ENCODE assay signal across 17 cellular contexts in genomic region chr21:37413553-37414291, GRCh38. TPM values are rescaled to one million over a fixed set of nuclear protein-coding genes. Genes with fewer than 3 reads are reported as not detected.
DNase-seq lines count a peak whose midpoint lies in the region; ATAC-seq, FAIRE-seq and TF ChIP-seq lines count a peak whose summit lies in the region.
"Had no signal": no experiment of that assay in that cellular context is flagged by ENCODE, and none has a peak within 500 bp of the region (broad histone marks: within the 10 kb centered on the region; RNA-seq: fewer than 3 reads in every experiment).

No MANE protein-coding gene starts in this region.

- H3F3A ChIP-seq in SK-N-SH (replicated peaks; ENCODE audit: insufficient read depth), result peaks cover 24% of the 10 kb centered on the region

- H3K4me3 Mint-ChIP-seq in astrocyte (ENCODE audit: unreplicated experiment), result no peak overlapping the region
- H3K4me3 Mint-ChIP-seq in osteocyte (ENCODE audit: unreplicated experiment), result no peak overlapping the region
- H3K4me3 Mint-ChIP-seq: nephron progenitor cell had no signal

- CTCF ChIA-PET in SK-N-SH (lab: Yijun Ruan, JAX), result interaction anchor here (0.7 to 1.2 kb wide), 3 partner anchors 16 to 382 kb away, joined by 3 read pairs; no protein-coding TSS in a partner anchor

- H3K27ac ChIP-seq in SK-N-SH (ENCODE audit: low read depth in 2 of 2, low read length in 1 of 2) (peak overlapping the region; percentile 51 to 84), astrocyte (ENCODE audit: low read depth, low read length) (peak overlapping the region; percentile 37), transverse colon (no peak overlapping the region)
- H3K27ac ChIP-seq: esophagus muscularis mucosa had no signal

- H3K36me3 ChIP-seq in SK-N-SH (replicated peaks in 1 of 2; ENCODE audit: control insufficient read depth in 1 of 2, insufficient read depth in 2 of 2, low read length in 1 of 2), result peaks cover 0 to 3% of the 10 kb centered on the region in 2 experiments
- no peaks in the 10 kb centered on the region for H3K36me3 ChIP-seq in astrocyte (ENCODE audit: insufficient read depth, low read length)
- H3K36me3 ChIP-seq in transverse colon, result no peaks in the 10 kb centered on the region
- H3K36me3 ChIP-seq: esophagus muscularis mucosa had no signal

- H3K4me1 ChIP-seq in SK-N-SH (ENCODE audit: control insufficient read depth in 1 of 2, insufficient read depth in 2 of 2, low read depth in 1 of 2, low read length in 1 of 2), result peaks cover 9 to 21% of the 10 kb centered on the region in 2 experiments
- peaks cover 15% of the 10 kb centered on the region for H3K4me1 ChIP-seq in astrocyte (ENCODE audit: insufficient read depth, low read length)
- H3K4me1 ChIP-seq in transverse colon, result peaks cover 10 to 92% (median 39%) of the 10 kb centered on the region in 4 donors

- no peak for FAIRE-seq in astrocyte (lab: Jason Lieb, UNC)

- no peaks in the 10 kb centered on the region for H3K9me2 ChIP-seq in SK-N-SH

- intact Hi-C loops in transverse colon (cut with DNase I; ENCODE audit: low total_unique reads), result no loop called here

- WGBS in SK-N-SH (ENCODE audit: low lambda C conversion rate), result 94% methylated on average over 5 of the region's 5 CpGs
- 80 to 88% methylated on average over 4 to 5 of the region's 5 CpGs for WGBS in transverse colon (ENCODE audit: low coverage in 1 of 2), 2 donors

- no peak overlapping the region for H2AFZ ChIP-seq in SK-N-SH (ENCODE audit: low read depth)
- H2AFZ ChIP-seq in astrocyte (ENCODE audit: low read depth, low read length), result no peak overlapping the region

- TF ChIP-seq POLR2A in NB4 (IDR thresholded peaks at IDR 0.05; ENCODE audit: extremely low read depth, insufficient read length) (no peak), transverse colon (IDR thresholded peaks at IDR 0.05) (no peak)

- H3K4me2 ChIP-seq in SK-N-SH, result peak overlapping the region; percentile 30; the same call in 1 of the 2 replicates
- no peak overlapping the region for H3K4me2 ChIP-seq in astrocyte (ENCODE audit: low read length)

- H3K9me3 ChIP-seq in SK-N-SH, result no peaks in the 10 kb centered on the region
- no peaks in the 10 kb centered on the region for H3K9me3 ChIP-seq in astrocyte (ENCODE audit: insufficient read depth, low read depth, low read length)
- no peaks in the 10 kb centered on the region for H3K9me3 ChIP-seq in transverse colon
- H3K9me3 ChIP-seq: esophagus muscularis mucosa had no signal

- peaks cover 93% of the 10 kb centered on the region for H4K20me1 ChIP-seq in SK-N-SH (ENCODE audit: insufficient read depth)
- peaks cover 76% of the 10 kb centered on the region for H4K20me1 ChIP-seq in astrocyte (ENCODE audit: insufficient read depth, low read length)

- no peak overlapping the region for H3K9ac ChIP-seq in SK-N-SH
- no peak overlapping the region for H3K9ac ChIP-seq in astrocyte (ENCODE audit: low read length)

- no peak for TF ChIP-seq CTCF in SK-N-SH (IDR thresholded peaks at IDR 0.05)
- TF ChIP-seq CTCF in NB4 (IDR thresholded peaks at IDR 0.05; ENCODE audit: low read depth, low read length), result no peak
- no peak for TF ChIP-seq CTCF in astrocyte (IDR thresholded peaks at IDR 0.05; ENCODE audit: insufficient read depth, low read depth, low read length)
- no peak for TF ChIP-seq CTCF in osteocyte (IDR thresholded peaks at IDR 0.05)
- TF ChIP-seq CTCF in transverse colon (IDR thresholded peaks at IDR 0.05), result no peak

- H3K36me3 Mint-ChIP-seq in astrocyte (ENCODE audit: low read depth, unreplicated experiment) (no peaks in the 10 kb centered on the region), osteocyte (ENCODE audit: unreplicated experiment) (peaks cover 3% of the 10 kb centered on the region)

- no peak for TF ChIP-seq RAD21 in SK-N-SH (IDR thresholded peaks at IDR 0.05; ENCODE audit: low read length)

- peaks cover 99% of the 10 kb centered on the region for H3K79me2 ChIP-seq in SK-N-SH (ENCODE audit: insufficient read depth)
- peaks cover 100% of the 10 kb centered on the region for H3K79me2 ChIP-seq in astrocyte (ENCODE audit: insufficient read depth, low read length)

- H3K27me3 Mint-ChIP-seq in astrocyte (ENCODE audit: low read depth, unreplicated experiment) (no peaks in the 10 kb centered on the region), osteocyte (ENCODE audit: unreplicated experiment) (no peaks in the 10 kb centered on the region)

- peaks cover 32% of the 10 kb centered on the region for H3K4me1 Mint-ChIP-seq in astrocyte (ENCODE audit: low read depth, unreplicated experiment)
- peaks cover 56% of the 10 kb centered on the region for H3K4me1 Mint-ChIP-seq in osteocyte (ENCODE audit: unreplicated experiment)

- H3K27ac Mint-ChIP-seq in astrocyte (ENCODE audit: unreplicated experiment) (peak overlapping the region; percentile 62), osteocyte (ENCODE audit: unreplicated experiment) (peak overlapping the region; percentile 68)

- DNase-seq in SK-N-SH (no peak), NB4 (ENCODE audit: low read depth) (peak; percentile 54), astrocyte (ENCODE audit: low read depth) (no peak), osteocyte (ENCODE audit: extremely low spot score, unreplicated experiment) (no peak), hippocampal formation (lab: John Stamatoyannopoulos, UW) (no peak), transverse colon (no peak)
- no peak for DNase-seq in stimulated activated CD4-positive, alpha-beta T cell treated with anti-CD3 and anti-CD28 coated beads, Interleukin-15, amount 100 ng/mL, for 24 hours
- DNase-seq: 8988T, anterior cingulate cortex, hypothalamus, NCI-H2107, NCI-H82, nephron progenitor cell had no signal

- in situ Hi-C loops in transverse colon (cut with MboI; ENCODE audit: low pct_ligation_motif_present in 1 of 4, low pct_unique_long_range_greater_than_20kb in 1 of 4, low sequenced_read_pairs in 3 of 4), result no loop called here

- POLR2A ChIA-PET in SK-N-SH (lab: Yijun Ruan, JAX), result no interaction called here

- no peak for ATAC-seq in SK-N-SH treated with all-trans-retinoic acid at 6 μM for 48 hours
- ATAC-seq: sciatic nerve had no signal

- TF ChIP-seq EP300 in SK-N-SH (IDR thresholded peaks at IDR 0.05; ENCODE audit: borderline replicate concordance in 1 of 2, low read depth in 1 of 2, low read length in 1 of 2), result no peak
- no peak for TF ChIP-seq EP300 in transverse colon (IDR thresholded peaks at IDR 0.05; ENCODE audit: low read depth)

- H3K9me3 Mint-ChIP-seq in astrocyte (ENCODE audit: unreplicated experiment) (no peaks in the 10 kb centered on the region), osteocyte (ENCODE audit: unreplicated experiment) (no peaks in the 10 kb centered on the region)

- no peaks in the 10 kb centered on the region for H3K27me3 ChIP-seq in SK-N-SH (ENCODE audit: insufficient read depth)
- no peaks in the 10 kb centered on the region for H3K27me3 ChIP-seq in astrocyte (ENCODE audit: insufficient read depth, low read length)
- no peaks in the 10 kb centered on the region for H3K27me3 ChIP-seq in transverse colon
- H3K27me3 ChIP-seq: esophagus muscularis mucosa had no signal

- H3K4me3 ChIP-seq in SK-N-SH (ENCODE audit: low read depth in 2 of 2, low read length in 1 of 2), result no peak overlapping the region
- no peak overlapping the region for H3K4me3 ChIP-seq in NB4 (ENCODE audit: low read depth, low read length)
- no peak overlapping the region for H3K4me3 ChIP-seq in astrocyte (ENCODE audit: insufficient read depth, low read depth, low read length)
- H3K4me3 ChIP-seq in transverse colon, result no peak overlapping the region
- H3K4me3 ChIP-seq: esophagus muscularis mucosa, SK-N-MC had no signal

TF ChIP-seq in SK-N-SH, 30 proteins besides CTCF, POLR2A, EP300 and RAD21 (continues in another document):
- no peak for TF ChIP-seq MAX (IDR thresholded peaks at IDR 0.05; ENCODE audit: low read depth)
- TF ChIP-seq ELF1 (IDR thresholded peaks at IDR 0.05), result no peak
- TF ChIP-seq TCF12 (IDR thresholded peaks at IDR 0.05), result no peak

TF ChIP-seq in SK-N-SH treated with all-trans-retinoic acid at 6 μM for 48 hours, 23 proteins besides CTCF, POLR2A, EP300 and RAD21 (continues in another document):
- no peak for TF ChIP-seq ISL1 (CRISPR knock-in tag; IDR thresholded peaks at IDR 0.05)
- TF ChIP-seq OSR1 (CRISPR knock-in tag; IDR thresholded peaks at IDR 0.05), result no peak
- no peak for TF ChIP-seq ESRRG (CRISPR knock-in tag; IDR thresholded peaks at IDR 0.05)
- TF ChIP-seq, protein P1, sequence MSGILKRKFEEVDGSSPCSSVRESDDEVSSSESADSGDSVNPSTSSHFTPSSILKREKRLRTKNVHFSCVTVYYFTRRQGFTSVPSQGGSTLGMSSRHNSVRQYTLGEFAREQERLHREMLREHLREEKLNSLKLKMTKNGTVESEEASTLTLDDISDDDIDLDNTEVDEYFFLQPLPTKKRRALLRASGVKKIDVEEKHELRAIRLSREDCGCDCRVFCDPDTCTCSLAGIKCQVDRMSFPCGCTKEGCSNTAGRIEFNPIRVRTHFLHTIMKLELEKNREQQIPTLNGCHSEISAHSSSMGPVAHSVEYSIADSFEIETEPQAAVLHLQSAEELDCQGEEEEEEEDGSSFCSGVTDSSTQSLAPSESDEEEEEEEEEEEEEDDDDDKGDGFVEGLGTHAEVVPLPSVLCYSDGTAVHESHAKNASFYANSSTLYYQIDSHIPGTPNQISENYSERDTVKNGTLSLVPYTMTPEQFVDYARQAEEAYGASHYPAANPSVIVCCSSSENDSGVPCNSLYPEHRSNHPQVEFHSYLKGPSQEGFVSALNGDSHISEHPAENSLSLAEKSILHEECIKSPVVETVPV (CRISPR knock-in tag; IDR thresholded peaks at IDR 0.05), result no peak
- no peak for TF ChIP-seq SNAI2 (CRISPR knock-in tag; IDR thresholded peaks at IDR 0.05)
- TF ChIP-seq BACH2 (CRISPR knock-in tag; IDR thresholded peaks at IDR 0.05; ENCODE audit: borderline replicate concordance), result no peak
- TF ChIP-seq, protein P2, sequence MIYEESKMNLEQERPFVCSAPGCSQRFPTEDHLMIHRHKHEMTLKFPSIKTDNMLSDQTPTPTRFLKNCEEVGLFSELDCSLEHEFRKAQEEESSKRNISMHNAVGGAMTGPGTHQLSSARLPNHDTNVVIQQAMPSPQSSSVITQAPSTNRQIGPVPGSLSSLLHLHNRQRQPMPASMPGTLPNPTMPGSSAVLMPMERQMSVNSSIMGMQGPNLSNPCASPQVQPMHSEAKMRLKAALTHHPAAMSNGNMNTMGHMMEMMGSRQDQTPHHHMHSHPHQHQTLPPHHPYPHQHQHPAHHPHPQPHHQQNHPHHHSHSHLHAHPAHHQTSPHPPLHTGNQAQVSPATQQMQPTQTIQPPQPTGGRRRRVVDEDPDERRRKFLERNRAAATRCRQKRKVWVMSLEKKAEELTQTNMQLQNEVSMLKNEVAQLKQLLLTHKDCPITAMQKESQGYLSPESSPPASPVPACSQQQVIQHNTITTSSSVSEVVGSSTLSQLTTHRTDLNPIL (CRISPR knock-in tag; IDR thresholded peaks at IDR 0.05; ENCODE audit: low read depth), result no peak

RNA-seq across cellular contexts. Expression of gene DYRK1A, which starts 47.1 kb away (rescaled TPM):
- polyA plus RNA-seq in SK-N-SH (2012; rRNA removed), result 19.3 and 21.5 TPM in 2 replicates
- polyA plus RNA-seq in SK-N-SH (2012; cell fraction: cytosol; rRNA removed), result 14.1 and 14.7 TPM in 2 replicates
- polyA plus RNA-seq in SK-N-SH (2012; cell fraction: nucleus; rRNA removed), result 29.4 and 65.6 TPM in 2 replicates
- total RNA-seq in astrocyte, result 41.7 and 44.6 TPM in 2 replicates
- 58.4 and 63.2 TPM in 2 replicates for total RNA-seq in osteocyte
- total RNA-seq in transverse colon, result 100 to 1,000 TPM in 2 of 4 donors, 10 to 100 TPM in 2; 71.5 to 116 (median 90.9) TPM

Comparison
In these comparisons a context has a peak if more than half of its experiments do, and no peak if none do; other contexts are left out.
1. H3K27ac ChIP-seq: peak in SK-N-SH (2 of 2) and astrocyte (single experiment); none in transverse colon (0 of 4).